6 cellular contexts compared by ENCODE assay signal in the genomic region with DNA sequence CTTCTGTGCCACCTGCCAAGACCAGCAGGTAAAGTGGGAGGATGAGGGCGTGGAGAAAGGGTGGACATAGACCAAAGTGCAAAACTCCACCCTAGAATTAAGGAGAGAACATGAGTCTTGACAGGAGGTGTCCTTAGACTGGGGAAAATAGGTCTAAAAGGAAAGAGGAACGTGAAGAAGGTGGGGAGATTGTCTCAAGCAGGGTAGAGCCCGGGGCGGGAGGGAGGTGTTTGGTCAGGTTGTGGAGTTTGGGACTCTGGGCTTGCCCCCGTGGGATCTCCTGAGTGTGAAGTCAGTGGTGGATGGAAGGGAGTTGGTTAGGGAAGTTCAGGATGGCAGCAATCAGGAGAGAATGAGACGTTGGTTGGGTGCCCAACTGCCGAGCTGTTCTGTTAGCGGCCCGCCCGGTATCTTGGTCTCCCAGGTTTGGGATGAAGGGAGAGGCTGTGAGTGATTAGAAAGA. TPM values are rescaled to one million over a fixed set of nuclear protein-coding genes. Genes with fewer than 3 reads are reported as not detected.
A peak's percentile ranks its signal among the peaks of the same experiment; 100 is the strongest.
DNase-seq lines count a peak whose midpoint lies in the region; ATAC-seq and TF ChIP-seq lines count a peak whose summit lies in the region.

No MANE protein-coding gene starts in this region.

- 3 to 11% methylated on average over 6 to 10 of the region's 10 CpGs for WGBS in gastroesophageal sphincter (ENCODE audit: low coverage in 1 of 2), 2 donors

- peak overlapping the region; percentile 100 for H3K27ac Mint-ChIP-seq in activated naive CD4-positive, alpha-beta T cell treated with anti-CD3 and anti-CD28 coated beads for 36 hours

- DNase-seq in activated naive CD4-positive, alpha-beta T cell treated with anti-CD3 and anti-CD28 coated beads for 36 hours: no peak
- no peak for DNase-seq in activated naive CD4-positive, alpha-beta T cell treated with anti-CD3 and anti-CD28 coated beads, Interleukin-2, amount 50 U/mL, for 16 hours
- peak; percentile 25 to 70 for DNase-seq in tibial artery
- no peak for DNase-seq in NCI-H1092 treated with DMSO at 0.1 percent for 48 hours (lab: John Stamatoyannopoulos, UW)

- H3K4me3 Mint-ChIP-seq in activated naive CD4-positive, alpha-beta T cell treated with anti-CD3 and anti-CD28 coated beads for 36 hours: peak overlapping the region; percentile 99

- peaks cover 50% of the 10 kb centered on the region for H3K4me1 Mint-ChIP-seq in activated naive CD4-positive, alpha-beta T cell treated with anti-CD3 and anti-CD28 coated beads for 36 hours (ENCODE audit: low read depth)

- ATAC-seq in gastroesophageal sphincter: no peak
- ATAC-seq in GM21526 (IDR thresholded peaks at IDR 0.05; ENCODE audit: low FRiP score, unreplicated experiment): no peak

- H3K9me3 Mint-ChIP-seq in activated naive CD4-positive, alpha-beta T cell treated with anti-CD3 and anti-CD28 coated beads for 36 hours: no peaks in the 10 kb centered on the region

- TF ChIP-seq EP300 in gastroesophageal sphincter (IDR thresholded peaks at IDR 0.05): no peak

- no peaks in the 10 kb centered on the region for H3K27me3 ChIP-seq in gastroesophageal sphincter
- H3K27me3 ChIP-seq in tibial artery: no peaks in the 10 kb centered on the region

- peaks cover 61% of the 10 kb centered on the region for H3K36me3 Mint-ChIP-seq in activated naive CD4-positive, alpha-beta T cell treated with anti-CD3 and anti-CD28 coated beads for 36 hours (ENCODE audit: low read depth)

- no peak for TF ChIP-seq POLR2A in gastroesophageal sphincter (IDR thresholded peaks at IDR 0.05)

- H3K4me1 ChIP-seq in gastroesophageal sphincter: peaks cover 3 to 75% (median 35%) of the 10 kb centered on the region in 3 donors
- H3K4me1 ChIP-seq in tibial artery: peaks cover 0 to 47% (median 34%) of the 10 kb centered on the region in 4 donors

- H3K9me3 ChIP-seq in gastroesophageal sphincter (no peaks in the 10 kb centered on the region), tibial artery (no peaks in the 10 kb centered on the region)

- no peaks in the 10 kb centered on the region for H3K27me3 Mint-ChIP-seq in activated naive CD4-positive, alpha-beta T cell treated with anti-CD3 and anti-CD28 coated beads for 36 hours (ENCODE audit: low read depth)

- intact Hi-C loops in activated naive CD4-positive, alpha-beta T cell treated with anti-CD3 and anti-CD28 coated beads for 36 hours (cut with micrococcal nuclease): loop anchor here (2.0 kb wide), 1 partner anchor 227 kb away; the partner anchor contains the start of gene MYL6
- intact Hi-C loops in tibial artery (cut with DNase I; ENCODE audit: low total_unique reads): no loop called here

- H3K4me3 ChIP-seq in gastroesophageal sphincter (peak overlapping the region; percentile 78 to 88), tibial artery (peak overlapping the region; percentile 58 to 72)

- H3K27ac ChIP-seq in gastroesophageal sphincter (peak overlapping the region; percentile 62 to 89 (median 86)), tibial artery (peak overlapping the region; percentile 73 to 77)

- CTCF ChIA-PET in activated naive CD4-positive, alpha-beta T cell treated with anti-CD3 and anti-CD28 coated beads for 36 hours (lab: Charles Lee): interaction anchor here (0.5 to 5.3 kb wide), 4 partner anchors 9 to 193 kb away, joined by 3 to 43 read pairs (median 4); no protein-coding TSS in a partner anchor

- H3K36me3 ChIP-seq in gastroesophageal sphincter: no peaks in the 10 kb centered on the region
- H3K36me3 ChIP-seq in tibial artery: no peaks in the 10 kb centered on the region

- no peak for TF ChIP-seq CTCF in gastroesophageal sphincter (IDR thresholded peaks at IDR 0.05)
- no peak for TF ChIP-seq CTCF in tibial artery (IDR thresholded peaks at IDR 0.05)

RNA-seq across cellular contexts. Expression of gene DGKA, which starts 0.4 kb away (rescaled TPM):
- 100 to 1,000 TPM; 285 to 331 TPM for total RNA-seq in activated naive CD4-positive, alpha-beta T cell treated with anti-CD3 and anti-CD28 coated beads for 36 hours
- total RNA-seq in gastroesophageal sphincter: 10 to 100 TPM; 21.9 to 80.3 (median 37.4) TPM

RNA-seq across cellular contexts. Expression of gene PYM1, which starts 3.7 kb away (rescaled TPM):
- 10 to 100 TPM; 18.8 to 19.3 TPM for total RNA-seq in activated naive CD4-positive, alpha-beta T cell treated with anti-CD3 and anti-CD28 coated beads for 36 hours
- 10 to 100 TPM; 20.8 to 30.2 (median 26.8) TPM for total RNA-seq in gastroesophageal sphincter

RNA-seq across cellular contexts. Expression of gene PMEL, which starts 34.5 kb away (rescaled TPM):
- 1 to 10 TPM; 1.2 to 1.5 TPM for total RNA-seq in activated naive CD4-positive, alpha-beta T cell treated with anti-CD3 and anti-CD28 coated beads for 36 hours
- 1 to 10 TPM in 1 of 4 donors, under 1 TPM in 2, not detected in 1; 0.20 to 4.7 (median 0.67) TPM for total RNA-seq in gastroesophageal sphincter

RNA-seq across cellular contexts. Expression of gene CDK2, which starts 35.3 kb away (rescaled TPM):
- total RNA-seq in activated naive CD4-positive, alpha-beta T cell treated with anti-CD3 and anti-CD28 coated beads for 36 hours: 100 to 1,000 TPM; 121 to 126 TPM
- 10 to 100 TPM; 22.1 to 54.4 (median 31.2) TPM for total RNA-seq in gastroesophageal sphincter

RNA-seq across cellular contexts. Expression of gene RAB5B, which starts 42.5 kb away (rescaled TPM):
- 10 to 100 TPM; 33.2 to 35.7 TPM for total RNA-seq in activated naive CD4-positive, alpha-beta T cell treated with anti-CD3 and anti-CD28 coated beads for 36 hours
- 100 to 1,000 TPM; 113 to 169 (median 142) TPM for total RNA-seq in gastroesophageal sphincter

Comparison
In these comparisons a context has a peak if more than half of its experiments do, and no peak if none do; other contexts are left out.
1. DNase-seq: peak in tibial artery (2 of 2); none in activated naive CD4-positive, alpha-beta T cell treated with anti-CD3 and anti-CD28 coated beads for 36 hours (single experiment), activated naive CD4-positive, alpha-beta T cell treated with anti-CD3 and anti-CD28 coated beads, Interleukin-2, amount 50 U/mL, for 16 hours (single experiment) and NCI-H1092 treated with DMSO at 0.1 percent for 48 hours (single experiment).